8 cellular contexts compared by ENCODE assay signal in genomic region chr6:109095821-109096084, GRCh38. TPM values are rescaled to one million over a fixed set of nuclear protein-coding genes. Genes with fewer than 3 reads are reported as not detected.
DNase-seq lines count a peak whose midpoint lies in the region; TF ChIP-seq lines count a peak whose summit lies in the region.

No MANE protein-coding gene starts in this region.

- WGBS in esophagus squamous epithelium, 2 donors = 1 to 4% methylated on average over 8 of the region's 8 CpGs
- WGBS in prostate gland = 2% methylated on average over 8 of the region's 8 CpGs

- peak overlapping the region; percentile 57 to 84 (median 70) for H3K4me3 ChIP-seq in esophagus squamous epithelium
- peak overlapping the region; percentile 50 to 72 for H3K4me3 ChIP-seq in prostate gland

- H3K9me3 ChIP-seq in ES-I3 (ENCODE audit: control insufficient read depth, insufficient read depth, low read length) (no peaks in the 10 kb centered on the region), esophagus squamous epithelium (no peaks in the 10 kb centered on the region), prostate gland (no peaks in the 10 kb centered on the region)

- H3K4me1 ChIP-seq in ES-I3 (ENCODE audit: insufficient read depth, low read length) (no peaks in the 10 kb centered on the region), esophagus squamous epithelium (peaks cover 0 to 45% (median 5%) of the 10 kb centered on the region in 3 donors), prostate gland (replicated peaks) (no peaks in the 10 kb centered on the region)

- no peak for TF ChIP-seq CTCF in RWPE1 (conservative IDR thresholded peaks at IDR 0.05; ENCODE audit: low read depth)
- TF ChIP-seq CTCF in esophagus squamous epithelium (IDR thresholded peaks at IDR 0.05) = no peak
- no peak for TF ChIP-seq CTCF in prostate gland (IDR thresholded peaks at IDR 0.05)

- intact Hi-C loops in esophagus squamous epithelium (cut with DNase I) (no loop called here), prostate gland (cut with DNase I) (loop anchor here (2.0 kb wide), 1 partner anchor 287 kb away; the partner anchor contains the start of gene CD164)

- H3K9ac ChIP-seq in ES-I3 (ENCODE audit: low read depth, low read length) = peak overlapping the region; percentile 94

- H3K36me3 ChIP-seq in ES-I3 (ENCODE audit: insufficient read depth, low read length) (no peaks in the 10 kb centered on the region), esophagus squamous epithelium (peaks cover 0 to 4% (median 0%) of the 10 kb centered on the region in 3 donors), prostate gland (no peaks in the 10 kb centered on the region)

- CTCF ChIA-PET in RWPE1 (lab: Yijun Ruan, JAX) = no interaction called here

- no peak for DNase-seq in RWPE1 (ENCODE audit: low spot score)
- no peak for DNase-seq in esophagus squamous epithelium (lab: John Stamatoyannopoulos, UW)
- DNase-seq in prostate gland (ENCODE audit: low spot score) = no peak
- no peak for DNase-seq in NCI-H1436 (lab: John Stamatoyannopoulos, UW)
- no peak for DNase-seq in NCI-H82 (lab: John Stamatoyannopoulos, UW)
- no peak for DNase-seq in NCI-H748 (lab: John Stamatoyannopoulos, UW; ENCODE audit: unreplicated experiment)
- DNase-seq in DMS79 (lab: John Stamatoyannopoulos, UW) = no peak

- no peak for TF ChIP-seq POLR2A in esophagus squamous epithelium (IDR thresholded peaks at IDR 0.05)
- no peak for TF ChIP-seq POLR2A in prostate gland (IDR thresholded peaks at IDR 0.05)

- H3K27ac ChIP-seq in RWPE1 (peak overlapping the region; percentile 97), esophagus squamous epithelium (peak overlapping the region; percentile 95 to 100 (median 98)), prostate gland (peak overlapping the region; percentile 94 to 98)

- POLR2A ChIA-PET in RWPE1 (lab: Yijun Ruan, JAX; ENCODE audit: low non-redundant PET) = no interaction called here

- H3K27me3 ChIP-seq in esophagus squamous epithelium (no peaks in the 10 kb centered on the region), prostate gland (replicated peaks; ENCODE audit: insufficient read depth) (no peaks in the 10 kb centered on the region)

RNA-seq across cellular contexts. Expression of gene CEP57L1, which starts 0.4 kb away (rescaled TPM):
- total RNA-seq in esophagus squamous epithelium = 1 to 10 TPM; 4.9 to 9.7 (median 7.4) TPM
- total RNA-seq in prostate gland = 10 to 100 TPM in 1 of 2 donors, 1 to 10 TPM in 1; 9.9 to 11.8 TPM

RNA-seq across cellular contexts. Expression of gene SESN1, which starts 1.1 kb away (rescaled TPM):
- total RNA-seq in esophagus squamous epithelium (10 to 100 TPM; 10.4 to 55.9 (median 21.7) TPM), prostate gland (100 to 1,000 TPM in 1 of 2 donors, 10 to 100 TPM in 1; 92.2 to 140 TPM)
